Comparison of ENCODE assay signal across 8 cellular contexts in genomic region chr15:40064231-40064894, GRCh38. TPM values are rescaled to one million over a fixed set of nuclear protein-coding genes. Genes with fewer than 3 reads are reported as not detected.
DNase-seq lines count a peak whose midpoint lies in the region; ATAC-seq lines count a peak whose summit lies in the region.

No MANE protein-coding gene starts in this region.

- H3K4me3 Mint-ChIP-seq in activated CD4-positive, alpha-beta memory T cell treated with anti-CD3 and anti-CD28 coated beads for 36 hours, result no peak overlapping the region
- H3K4me3 Mint-ChIP-seq in activated CD4-positive, alpha-beta memory T cell treated with anti-CD3 and anti-CD28 coated beads, Interleukin-2, amount 10 ng/mL, durations not matched to agents 7 days and 5 days, result no peak overlapping the region
- H3K4me3 Mint-ChIP-seq in naive thymus-derived CD4-positive, alpha-beta T cell, result peak overlapping the region; percentile 6 to 67 (median 55)

- H3K9me3 Mint-ChIP-seq in activated CD4-positive, alpha-beta memory T cell treated with anti-CD3 and anti-CD28 coated beads for 36 hours, result no peaks in the 10 kb centered on the region
- no peaks in the 10 kb centered on the region for H3K9me3 Mint-ChIP-seq in activated CD4-positive, alpha-beta memory T cell treated with anti-CD3 and anti-CD28 coated beads, Interleukin-2, amount 10 ng/mL, durations not matched to agents 7 days and 5 days
- no peaks in the 10 kb centered on the region for H3K9me3 Mint-ChIP-seq in naive thymus-derived CD4-positive, alpha-beta T cell

- H3K9me3 ChIP-seq in naive thymus-derived CD4-positive, alpha-beta T cell (ENCODE audit: control insufficient read depth in 2 of 3, low read length in 3 of 3), result no peaks in the 10 kb centered on the region

- peak overlapping the region; percentile 19 for H3K27ac Mint-ChIP-seq in activated CD4-positive, alpha-beta memory T cell treated with anti-CD3 and anti-CD28 coated beads for 36 hours
- no peak overlapping the region for H3K27ac Mint-ChIP-seq in activated CD4-positive, alpha-beta memory T cell treated with anti-CD3 and anti-CD28 coated beads, Interleukin-2, amount 10 ng/mL, durations not matched to agents 7 days and 5 days
- H3K27ac Mint-ChIP-seq in naive thymus-derived CD4-positive, alpha-beta T cell, result peak overlapping the region; percentile 78 to 91 (median 86)

- H3K27me3 ChIP-seq in naive thymus-derived CD4-positive, alpha-beta T cell (ENCODE audit: control insufficient read depth in 2 of 2, insufficient read depth in 2 of 2, low read length in 2 of 2), result no peaks in the 10 kb centered on the region

- CTCF ChIA-PET in activated CD4-positive, alpha-beta memory T cell treated with anti-CD3 and anti-CD28 coated beads for 36 hours (lab: Charles Lee), result interaction anchor here (0.7 to 3.3 kb wide), 3 partner anchors 19 to 43 kb away, joined by 3 to 12 read pairs (median 5); no protein-coding TSS in a partner anchor
- CTCF ChIA-PET in activated CD4-positive, alpha-beta memory T cell treated with anti-CD3 and anti-CD28 coated beads, Interleukin-2, amount 10 ng/mL, durations not matched to agents 7 days and 5 days (lab: Charles Lee), result no interaction called here
- CTCF ChIA-PET in naive thymus-derived CD4-positive, alpha-beta T cell (lab: Charles Lee), result interaction anchor here (0.6 to 1.0 kb wide), 2 partner anchors 41 to 146 kb away, joined by 3 to 4 read pairs; no protein-coding TSS in a partner anchor

- intact Hi-C loops in activated CD4-positive, alpha-beta memory T cell treated with anti-CD3 and anti-CD28 coated beads for 36 hours (cut with micrococcal nuclease), result loop anchor here (1.0 kb wide), 1 partner anchor 17 kb away; no protein-coding TSS in a partner anchor
- intact Hi-C loops in naive thymus-derived CD4-positive, alpha-beta T cell (cut with micrococcal nuclease), result loop anchor here in 1 of 2 donors (1.0 kb wide), 1 partner anchor 9 kb away; no protein-coding TSS in a partner anchor

- H3K4me1 Mint-ChIP-seq in activated CD4-positive, alpha-beta memory T cell treated with anti-CD3 and anti-CD28 coated beads for 36 hours (ENCODE audit: low read depth), result peaks cover 17% of the 10 kb centered on the region
- peaks cover 19% of the 10 kb centered on the region for H3K4me1 Mint-ChIP-seq in activated CD4-positive, alpha-beta memory T cell treated with anti-CD3 and anti-CD28 coated beads, Interleukin-2, amount 10 ng/mL, durations not matched to agents 7 days and 5 days
- peaks cover 5 to 25% (median 17%) of the 10 kb centered on the region in 7 donors for H3K4me1 Mint-ChIP-seq in naive thymus-derived CD4-positive, alpha-beta T cell

- H3K27me3 Mint-ChIP-seq in activated CD4-positive, alpha-beta memory T cell treated with anti-CD3 and anti-CD28 coated beads for 36 hours, result no peaks in the 10 kb centered on the region
- H3K27me3 Mint-ChIP-seq in activated CD4-positive, alpha-beta memory T cell treated with anti-CD3 and anti-CD28 coated beads, Interleukin-2, amount 10 ng/mL, durations not matched to agents 7 days and 5 days, result no peaks in the 10 kb centered on the region
- H3K27me3 Mint-ChIP-seq in naive thymus-derived CD4-positive, alpha-beta T cell, result no peaks in the 10 kb centered on the region

- no peak overlapping the region for H3K4me3 ChIP-seq in naive thymus-derived CD4-positive, alpha-beta T cell (ENCODE audit: low read length)

- H3K36me3 ChIP-seq in naive thymus-derived CD4-positive, alpha-beta T cell (ENCODE audit: control insufficient read depth in 2 of 3, insufficient read depth in 3 of 3, low read length in 3 of 3), result no peaks in the 10 kb centered on the region

- POLR2A ChIA-PET in activated CD4-positive, alpha-beta memory T cell treated with anti-CD3 and anti-CD28 coated beads for 36 hours (lab: Charles Lee), result interaction anchor here (1.0 to 1.1 kb wide), 2 partner anchors 18 to 43 kb away, joined by 3 read pairs; no protein-coding TSS in a partner anchor
- POLR2A ChIA-PET in activated CD4-positive, alpha-beta memory T cell treated with anti-CD3 and anti-CD28 coated beads, Interleukin-2, amount 10 ng/mL, durations not matched to agents 7 days and 5 days (lab: Charles Lee), result interaction anchor here (0.9 kb wide), 1 partner anchor 10 kb away, joined by 4 read pairs; no protein-coding TSS in a partner anchor
- POLR2A ChIA-PET in naive thymus-derived CD4-positive, alpha-beta T cell (lab: Charles Lee), result interaction anchor here (2.0 kb wide), 1 partner anchor 10 kb away, joined by 7 read pairs; no protein-coding TSS in a partner anchor

- H3K4me1 ChIP-seq in naive thymus-derived CD4-positive, alpha-beta T cell (ENCODE audit: control insufficient read depth in 2 of 2, insufficient read depth in 2 of 2, low read length in 2 of 2), result peaks cover 0 to 10% of the 10 kb centered on the region in 2 donors

- H3K27ac ChIP-seq in naive thymus-derived CD4-positive, alpha-beta T cell (ENCODE audit: low read depth, low read length), result no peak overlapping the region

- no peaks in the 10 kb centered on the region for H3K36me3 Mint-ChIP-seq in activated CD4-positive, alpha-beta memory T cell treated with anti-CD3 and anti-CD28 coated beads for 36 hours
- peaks cover 3% of the 10 kb centered on the region for H3K36me3 Mint-ChIP-seq in activated CD4-positive, alpha-beta memory T cell treated with anti-CD3 and anti-CD28 coated beads, Interleukin-2, amount 10 ng/mL, durations not matched to agents 7 days and 5 days (ENCODE audit: low read depth)
- peaks cover 0 to 6% (median 0%) of the 10 kb centered on the region in 5 donors for H3K36me3 Mint-ChIP-seq in naive thymus-derived CD4-positive, alpha-beta T cell

- DNase-seq in activated CD4-positive, alpha-beta memory T cell treated with anti-CD3 and anti-CD28 coated beads for 36 hours, result no peak
- no peak for DNase-seq in activated CD4-positive, alpha-beta memory T cell treated with anti-CD3 and anti-CD28 coated beads, Interleukin-2, amount 10 ng/mL, durations not matched to agents 7 days and 5 days
- DNase-seq in SHP77 treated with DMSO at 0.1 percent for 48 hours (lab: John Stamatoyannopoulos, UW), result peak; percentile 23
- DNase-seq in naive thymus-derived CD4-positive, alpha-beta T cell, result peak in 6 of 9 donors; percentile 26 to 57 (median 42)
- no peak for DNase-seq in NCI-H510A treated with DMSO at 0.1 percent for 48 hours (lab: John Stamatoyannopoulos, UW)
- no peak for DNase-seq in NCI-H2107 treated with DMSO at 0.1 percent for 48 hours (lab: John Stamatoyannopoulos, UW; ENCODE audit: unreplicated experiment)
- no peak for DNase-seq in mucosa of gallbladder (ENCODE audit: low spot score)

- peak; percentile 49 for ATAC-seq in HG02938 (IDR thresholded peaks at IDR 0.05; ENCODE audit: unreplicated experiment)
- ATAC-seq in naive thymus-derived CD4-positive, alpha-beta T cell, result peak; percentile 55

RNA-seq across cellular contexts. Expression of gene SRP14, which starts 25.4 kb away (rescaled TPM):
- 100 to 1,000 TPM; 168 to 170 TPM for total RNA-seq in activated CD4-positive, alpha-beta memory T cell treated with anti-CD3 and anti-CD28 coated beads for 36 hours
- total RNA-seq in activated CD4-positive, alpha-beta memory T cell treated with anti-CD3 and anti-CD28 coated beads, Interleukin-2, amount 10 ng/mL, durations not matched to agents 7 days and 5 days, result 100 to 1,000 TPM; 150 to 153 TPM
- total RNA-seq in naive thymus-derived CD4-positive, alpha-beta T cell, result 100 to 1,000 TPM in 4 of 5 experiments, 10 to 100 TPM in 1; 92.1 to 157 (median 111) TPM
- polyA plus RNA-seq in naive thymus-derived CD4-positive, alpha-beta T cell, result 100 to 1,000 TPM; 787 to 963 TPM
- total RNA-seq in mucosa of gallbladder, result 186 TPM

RNA-seq across cellular contexts. Expression of gene BMF, which starts 44.3 kb away (rescaled TPM):
- 1 to 10 TPM; 6.9 to 7.3 TPM for total RNA-seq in activated CD4-positive, alpha-beta memory T cell treated with anti-CD3 and anti-CD28 coated beads for 36 hours
- total RNA-seq in activated CD4-positive, alpha-beta memory T cell treated with anti-CD3 and anti-CD28 coated beads, Interleukin-2, amount 10 ng/mL, durations not matched to agents 7 days and 5 days, result 10 to 100 TPM; 25.7 to 30.2 TPM
- 10 to 100 TPM in 4 of 5 experiments, 1 to 10 TPM in 1; 7.7 to 31.1 (median 19.6) TPM for total RNA-seq in naive thymus-derived CD4-positive, alpha-beta T cell
- polyA plus RNA-seq in naive thymus-derived CD4-positive, alpha-beta T cell, result 1 to 10 TPM; 1.5 to 2.9 TPM
- 36.2 TPM for total RNA-seq in mucosa of gallbladder

Comparison
In these comparisons a context has a peak if more than half of its experiments do, and no peak if none do; other contexts are left out.
1. DNase-seq: peak in SHP77 treated with DMSO at 0.1 percent for 48 hours (single experiment) and naive thymus-derived CD4-positive, alpha-beta T cell (6 of 9); none in activated CD4-positive, alpha-beta memory T cell treated with anti-CD3 and anti-CD28 coated beads for 36 hours (single experiment), activated CD4-positive, alpha-beta memory T cell treated with anti-CD3 and anti-CD28 coated beads, Interleukin-2, amount 10 ng/mL, durations not matched to agents 7 days and 5 days (single experiment), NCI-H510A treated with DMSO at 0.1 percent for 48 hours (single experiment), NCI-H2107 treated with DMSO at 0.1 percent for 48 hours (single experiment) and mucosa of gallbladder (single experiment).
2. H3K4me3 Mint-ChIP-seq: peak in naive thymus-derived CD4-positive, alpha-beta T cell (10 of 10); none in activated CD4-positive, alpha-beta memory T cell treated with anti-CD3 and anti-CD28 coated beads for 36 hours (single experiment) and activated CD4-positive, alpha-beta memory T cell treated with anti-CD3 and anti-CD28 coated beads, Interleukin-2, amount 10 ng/mL, durations not matched to agents 7 days and 5 days (single experiment).